ENCODE assay signal across 26 cellular contexts in genomic region chr5:133483406-133484090, GRCh38.
A peak's percentile ranks its signal among the peaks of the same experiment; 100 is the strongest.
DNase-seq lines count a peak whose midpoint lies in the region; ATAC-seq and TF ChIP-seq lines count a peak whose summit lies in the region.
"Had no signal": no experiment of that assay in that cellular context is flagged by ENCODE, and none has a peak within 500 bp of the region (broad histone marks: within the 10 kb centered on the region; RNA-seq: fewer than 3 reads in every experiment).

No MANE protein-coding gene starts in this region.

- DNase-seq in breast epithelium (ENCODE audit: low spot score in 2 of 2) (peak; percentile 42 to 59), MCF 10A (ENCODE audit: unreplicated experiment) (no peak), dermis blood vessel endothelial cell (peak; percentile 17), left lung (peak in 1 of 2 donors; percentile 47), upper lobe of right lung (no peak), NCI-H1417 treated with DMSO at 0.1 percent for 48 hours (lab: John Stamatoyannopoulos, UW) (no peak), KG1 (lab: John Stamatoyannopoulos, UW) (no peak)
- DNase-seq: activated CD4-positive, alpha-beta T cell treated with anti-CD3 and anti-CD28 coated beads, Interleukin-2, amount 50 U/mL, for 48 hours; activated CD4-positive, CD25-positive, alpha-beta regulatory T cell; activated gamma-delta T cell; activated naive CD8-positive, alpha-beta T cell treated with anti-CD3 and anti-CD28 coated beads, Interleukin-2, amount 50 U/mL, for 24 hours; brain microvascular endothelial cell; cortex of kidney; GM23248; NCI-H1092 treated with DMSO at 0.1 percent for 48 hours; NCI-H2081 treated with DMSO at 0.1 percent for 48 hours; NCI-H510A; SK-N-SH; spleen; stimulated activated CD4-positive, alpha-beta T cell treated with anti-CD3 and anti-CD28 coated beads, Interleukin-4, amount 100 ng/mL, for 24 hours; stimulated activated naive CD8-positive, alpha-beta T cell treated with anti-CD3 and anti-CD28 coated beads, Interleukin-15, Interleukin-2, amounts not matched to agents 100 U/mL and 50 U/mL, for 24 hours; trophoblast cell had no signal

- intact Hi-C loops in breast epithelium (cut with DNase I; ENCODE audit: low total_unique reads): no loop called here
- intact Hi-C loops in MCF 10A (cut with micrococcal nuclease): no loop called here
- intact Hi-C loops in left lung (cut with DNase I): no loop called here
- intact Hi-C loops in upper lobe of right lung (cut with DNase I): no loop called here

- H3K9me3 ChIP-seq in breast epithelium (no peaks in the 10 kb centered on the region), left lung (no peaks in the 10 kb centered on the region), upper lobe of right lung (no peaks in the 10 kb centered on the region)
- H3K9me3 ChIP-seq: A549, SK-N-SH had no signal

- ATAC-seq in left lung (peak; percentile 69), upper lobe of right lung (peak; percentile 51), GM18873 (IDR thresholded peaks at IDR 0.05; ENCODE audit: low FRiP score, unreplicated experiment) (no peak)
- ATAC-seq: A549; activated naive CD8-positive, alpha-beta T cell treated with anti-CD3 and anti-CD28 coated beads, Interleukin-2, amount 50 U/mL, for 24 hours; stimulated activated naive CD8-positive, alpha-beta T cell treated with anti-CD3 and anti-CD28 coated beads, Interleukin-15, Interleukin-2, amounts not matched to agents 100 U/mL and 50 U/mL, for 24 hours had no signal

- H3K4me1 ChIP-seq in breast epithelium: peaks cover 0 to 8% of the 10 kb centered on the region in 2 donors
- no peaks in the 10 kb centered on the region for H3K4me1 ChIP-seq in left lung
- peaks cover 26% of the 10 kb centered on the region for H3K4me1 ChIP-seq in upper lobe of right lung
- H3K4me1 ChIP-seq: A549 had no signal

- TF ChIP-seq POLR2A in breast epithelium (IDR thresholded peaks at IDR 0.05): no peak

- no peaks in the 10 kb centered on the region for H3K9me3 Mint-ChIP-seq in MCF 10A (ENCODE audit: unreplicated experiment)
- H3K9me3 Mint-ChIP-seq: activated naive CD8-positive, alpha-beta T cell treated with anti-CD3 and anti-CD28 coated beads, Interleukin-2, amount 50 U/mL, for 24 hours had no signal

- no TSS peak for BruUV-seq in MCF 10A (replicated peaks; lab: Mats Ljungman, UMichigan)

- POLR2A ChIA-PET in MCF 10A (lab: Yijun Ruan, JAX): interaction anchor here (0.6 kb wide), 1 partner anchor 211 kb away, joined by 3 read pairs; no protein-coding TSS in a partner anchor

- TF ChIP-seq CTCF in breast epithelium (IDR thresholded peaks at IDR 0.05) (no peak), MCF 10A (IDR thresholded peaks at IDR 0.05; ENCODE audit: unreplicated experiment) (no peak), left lung (IDR thresholded peaks at IDR 0.05) (no peak), upper lobe of right lung (IDR thresholded peaks at IDR 0.05) (no peak)

- H3K27ac ChIP-seq in breast epithelium (peak overlapping the region in 1 of 2 donors; percentile 25), left lung (no peak overlapping the region), upper lobe of right lung (no peak overlapping the region)
- H3K27ac ChIP-seq: A549, brain microvascular endothelial cell, GM23248, neural progenitor cell, spleen had no signal

- H3K27me3 ChIP-seq in breast epithelium: no peaks in the 10 kb centered on the region
- no peaks in the 10 kb centered on the region for H3K27me3 ChIP-seq in left lung
- H3K27me3 ChIP-seq in upper lobe of right lung: no peaks in the 10 kb centered on the region
- H3K27me3 ChIP-seq: brain microvascular endothelial cell, neural progenitor cell had no signal

- H3K36me3 Mint-ChIP-seq in MCF 10A (ENCODE audit: insufficient read depth, unreplicated experiment): no peaks in the 10 kb centered on the region
- H3K36me3 Mint-ChIP-seq: neural progenitor cell had no signal

- H3K4me1 Mint-ChIP-seq in MCF 10A (ENCODE audit: insufficient read depth, unreplicated experiment): peaks cover 6% of the 10 kb centered on the region
- H3K4me1 Mint-ChIP-seq: activated naive CD8-positive, alpha-beta T cell treated with anti-CD3 and anti-CD28 coated beads, Interleukin-2, amount 50 U/mL, for 24 hours; B cell had no signal

- no peak overlapping the region for H3K4me3 Mint-ChIP-seq in MCF 10A (ENCODE audit: unreplicated experiment)
- H3K4me3 Mint-ChIP-seq: activated naive CD8-positive, alpha-beta T cell treated with anti-CD3 and anti-CD28 coated beads, Interleukin-2, amount 50 U/mL, for 24 hours; B cell; neural progenitor cell had no signal

- H3K27ac Mint-ChIP-seq in MCF 10A (ENCODE audit: low read depth, unreplicated experiment): no peak overlapping the region
- H3K27ac Mint-ChIP-seq: activated naive CD8-positive, alpha-beta T cell treated with anti-CD3 and anti-CD28 coated beads, Interleukin-2, amount 50 U/mL, for 24 hours; B cell had no signal

- H3K36me3 ChIP-seq in breast epithelium: no peaks in the 10 kb centered on the region
- no peaks in the 10 kb centered on the region for H3K36me3 ChIP-seq in left lung
- no peaks in the 10 kb centered on the region for H3K36me3 ChIP-seq in upper lobe of right lung
- H3K36me3 ChIP-seq: brain microvascular endothelial cell, neural progenitor cell, spleen had no signal

- H3K4me3 ChIP-seq in breast epithelium (no peak overlapping the region), left lung (no peak overlapping the region), upper lobe of right lung (no peak overlapping the region)
- H3K4me3 ChIP-seq: A549, GM23248, neural progenitor cell, spleen had no signal

- CTCF ChIA-PET in MCF 10A (lab: Yijun Ruan, JAX): no interaction called here

- peaks cover 34% of the 10 kb centered on the region for H3K27me3 Mint-ChIP-seq in MCF 10A (ENCODE audit: insufficient read depth, unreplicated experiment)

Comparison
In these comparisons a context has a peak if more than half of its experiments do, and no peak if none do; other contexts are left out.
1. DNase-seq: peak in breast epithelium (2 of 2) and dermis blood vessel endothelial cell (single experiment); none in MCF 10A (single experiment), upper lobe of right lung (single experiment), NCI-H1417 treated with DMSO at 0.1 percent for 48 hours (single experiment) and KG1 (single experiment).